Comparison of ENCODE assay signal across 1 cellular context in genomic region chr4:7530932-7531639, GRCh38.
A peak's percentile ranks its signal among the peaks of the same experiment; 100 is the strongest.
TF ChIP-seq lines count a peak whose summit lies in the region.

No MANE protein-coding gene starts in this region.

TF ChIP-seq in HepG2, 621 proteins besides CTCF, POLR2A, EP300 and RAD21 (continued from another document):
- TF ChIP-seq ZNF687 (CRISPR knock-in tag; IDR thresholded peaks at IDR 0.05) (peak; percentile 41), ZNF768 (CRISPR knock-in tag; IDR thresholded peaks at IDR 0.05) (peak; percentile 81), ZNF790 (CRISPR knock-in tag; IDR thresholded peaks at IDR 0.05; ENCODE audit: borderline replicate concordance) (no peak), ZNF292 (CRISPR knock-in tag; IDR thresholded peaks at IDR 0.05; ENCODE audit: borderline replicate concordance, low read depth) (peak; percentile 24; the same call in 1 of the 2 replicates), MAX (IDR thresholded peaks at IDR 0.05) (0 out of 2 replicates have a peak, but pooled peaks have one; percentile 15), PAXIP1 (CRISPR knock-in tag; conservative IDR thresholded peaks at IDR 0.05) (no peak), ZFP91 (CRISPR knock-in tag; IDR thresholded peaks at IDR 0.05; ENCODE audit: borderline replicate concordance) (0 out of 2 replicates have a peak, but pooled peaks have one; percentile 38), ZFP37 (CRISPR knock-in tag; IDR thresholded peaks at IDR 0.05; ENCODE audit: borderline replicate concordance) (no peak), POLR2AphosphoS5 (IDR thresholded peaks at IDR 0.05; ENCODE audit: low read depth, low read length) (peak; percentile 31; the same call in 1 of the 2 replicates), FOXK2 (IDR thresholded peaks at IDR 0.05) (no peak), KDM5B (CRISPR knock-in tag; IDR thresholded peaks at IDR 0.05; ENCODE audit: borderline replicate concordance) (peak; percentile 56; the same call in 1 of the 2 replicates)
